22 cellular contexts compared by ENCODE assay signal in the genomic region with DNA sequence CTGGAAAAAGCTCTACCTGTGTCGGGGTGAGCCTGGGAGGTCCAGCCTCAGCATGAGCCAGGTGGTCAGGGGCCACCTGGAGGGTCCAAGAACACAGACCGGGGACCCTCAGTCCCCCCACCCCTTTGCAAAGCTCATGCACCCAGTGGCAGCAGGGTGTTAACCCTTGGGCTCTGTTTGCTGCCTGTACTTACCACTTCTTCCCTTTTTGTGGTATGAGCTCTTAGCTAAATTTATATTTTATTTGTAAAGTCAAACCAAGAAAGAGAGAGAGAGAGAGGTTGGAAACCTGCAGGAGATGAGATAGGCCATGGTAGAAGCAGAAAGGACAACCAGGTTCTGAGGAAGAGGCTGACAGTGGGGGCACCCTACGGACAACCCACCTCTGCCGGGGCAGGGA. TPM values are rescaled to one million over a fixed set of nuclear protein-coding genes. Genes with fewer than 3 reads are reported as not detected.
DNase-seq lines count a peak whose midpoint lies in the region; ATAC-seq and TF ChIP-seq lines count a peak whose summit lies in the region.
"Had no signal": no experiment of that assay in that cellular context is flagged by ENCODE, and none has a peak within 500 bp of the region (broad histone marks: within the 10 kb centered on the region; RNA-seq: fewer than 3 reads in every experiment).

No MANE protein-coding gene starts in this region.

- H4K20me1 ChIP-seq in Loucy (ENCODE audit: insufficient read depth, low read length, poor library complexity, severe bottlenecking), result no peaks in the 10 kb centered on the region

- CTCF ChIA-PET in activated B cell treated with CpG ODN at 0.5 μM for 24 hours (lab: Charles Lee), result interaction anchor here (1.1 to 2.4 kb wide), 7 partner anchors 10 to 69 kb away, joined by 3 to 14 read pairs (median 4); no protein-coding TSS in a partner anchor

- TF ChIP-seq CTCF in Loucy (conservative IDR thresholded peaks at IDR 0.05; ENCODE audit: low read length) (no peak), activated B cell treated with CpG ODN at 0.5 μM for 24 hours (IDR thresholded peaks at IDR 0.05) (no peak)

- H3K9ac ChIP-seq in Loucy (ENCODE audit: low read depth, low read length, poor library complexity, severe bottlenecking), result no peak overlapping the region

- H2AFZ ChIP-seq in Loucy (ENCODE audit: low read length), result no peak overlapping the region
- H2AFZ ChIP-seq: GM23338 had no signal

- POLR2A ChIA-PET in activated B cell treated with CpG ODN at 0.5 μM for 24 hours (lab: Charles Lee), result interaction anchor here (0.9 to 25.5 kb wide), 14 partner anchors 9 to 207 kb away, joined by 3 to 1422 read pairs (median 7); partner anchors contain the start of gene IL10RA
- POLR2A ChIA-PET in naive thymus-derived CD8-positive, alpha-beta T cell (lab: Charles Lee), result interaction anchor here (0.8 to 30.0 kb wide), 13 partner anchors 9 to 65 kb away, joined by 3 to 721 read pairs (median 10); partner anchors contain the start of gene IL10RA

- H3K4me3 ChIP-seq in Loucy (ENCODE audit: low read length, poor library complexity, severe bottlenecking), result no peak overlapping the region
- H3K4me3 ChIP-seq: adrenal gland, cardiac muscle cell, GM23338, K562, lung, tibial nerve had no signal

- peaks cover 61% of the 10 kb centered on the region for H3K9me3 Mint-ChIP-seq in T-helper 1 cell treated with Interleukin-12 subunit alpha and Interleukin-12 subunit beta and Interleukin-4 antibody, amounts not matched to agents 30 μg/mL and 1 μg/mL, for 36 hours
- peaks cover 17% of the 10 kb centered on the region for H3K9me3 Mint-ChIP-seq in activated B cell treated with CpG ODN at 0.5 μM for 24 hours
- H3K9me3 Mint-ChIP-seq in naive thymus-derived CD8-positive, alpha-beta T cell, result peaks cover 10 to 31% (median 24%) of the 10 kb centered on the region in 9 donors

- peak overlapping the region; percentile 38 for H3K4me3 Mint-ChIP-seq in T-helper 1 cell treated with Interleukin-12 subunit alpha and Interleukin-12 subunit beta and Interleukin-4 antibody, amounts not matched to agents 30 μg/mL and 1 μg/mL, for 36 hours
- H3K4me3 Mint-ChIP-seq in activated B cell treated with CpG ODN at 0.5 μM for 24 hours, result peak overlapping the region; percentile 65
- H3K4me3 Mint-ChIP-seq in naive thymus-derived CD8-positive, alpha-beta T cell, result peak overlapping the region; percentile 51 to 85 (median 80)
- H3K4me3 Mint-ChIP-seq: GM23338, nephron had no signal

- peaks cover 44% of the 10 kb centered on the region for H3K36me3 Mint-ChIP-seq in T-helper 1 cell treated with Interleukin-12 subunit alpha and Interleukin-12 subunit beta and Interleukin-4 antibody, amounts not matched to agents 30 μg/mL and 1 μg/mL, for 36 hours (ENCODE audit: low read depth)
- H3K36me3 Mint-ChIP-seq in activated B cell treated with CpG ODN at 0.5 μM for 24 hours (ENCODE audit: low read depth), result peaks cover 15% of the 10 kb centered on the region
- H3K36me3 Mint-ChIP-seq in naive thymus-derived CD8-positive, alpha-beta T cell, result peaks cover 0 to 21% (median 12%) of the 10 kb centered on the region in 3 donors

- DNase-seq in T-helper 1 cell (no peak), activated B cell treated with CpG ODN at 0.5 μM for 24 hours (no peak), T-helper 9 cell (no peak)
- DNase-seq in naive thymus-derived CD8-positive, alpha-beta T cell, result no peak
- DNase-seq: 8988T; activated CD4-positive, alpha-beta T cell treated with anti-CD3 and anti-CD28 coated beads for 1 hour; activated T-cell treated with anti-CD3 and anti-CD28 coated beads, Interleukin-2, amount 50 U/mL, for 1 hour; adrenal gland; DMS79; NCI-H1417; posterior cingulate gyrus had no signal

- peaks cover 37% of the 10 kb centered on the region for H3K4me1 Mint-ChIP-seq in T-helper 1 cell treated with Interleukin-12 subunit alpha and Interleukin-12 subunit beta and Interleukin-4 antibody, amounts not matched to agents 30 μg/mL and 1 μg/mL, for 36 hours (ENCODE audit: low read depth)
- H3K4me1 Mint-ChIP-seq in activated B cell treated with CpG ODN at 0.5 μM for 24 hours, result peaks cover 59% of the 10 kb centered on the region
- peaks cover 62 to 72% (median 71%) of the 10 kb centered on the region in 4 donors for H3K4me1 Mint-ChIP-seq in naive thymus-derived CD8-positive, alpha-beta T cell
- H3K4me1 Mint-ChIP-seq: GM23338, nephron had no signal

- no peaks in the 10 kb centered on the region for H3F3A ChIP-seq in Loucy (ENCODE audit: low read depth)

- no peaks in the 10 kb centered on the region for H3K79me2 ChIP-seq in Loucy (ENCODE audit: insufficient read depth, low read length)

- no peaks in the 10 kb centered on the region for H3K36me3 ChIP-seq in Loucy (ENCODE audit: insufficient read depth, low read length)
- H3K36me3 ChIP-seq: adrenal gland, cardiac muscle cell, tibial nerve had no signal

- peaks cover 16% of the 10 kb centered on the region for H3K4me1 ChIP-seq in Loucy (ENCODE audit: insufficient read depth, low read length, poor library complexity, severe bottlenecking)

- H3K27me3 Mint-ChIP-seq in T-helper 1 cell treated with Interleukin-12 subunit alpha and Interleukin-12 subunit beta and Interleukin-4 antibody, amounts not matched to agents 30 μg/mL and 1 μg/mL, for 36 hours (ENCODE audit: low read depth), result no peaks in the 10 kb centered on the region
- H3K27me3 Mint-ChIP-seq in activated B cell treated with CpG ODN at 0.5 μM for 24 hours, result no peaks in the 10 kb centered on the region
- H3K27me3 Mint-ChIP-seq in naive thymus-derived CD8-positive, alpha-beta T cell, result no peaks in the 10 kb centered on the region

- peak overlapping the region; percentile 45 for H3K4me2 ChIP-seq in Loucy (ENCODE audit: low read depth, low read length, poor library complexity, severe bottlenecking)
- H3K4me2 ChIP-seq: GM23338 had no signal

- H3K9me2 ChIP-seq in Loucy (replicated peaks; ENCODE audit: low read depth, low read length), result no peaks in the 10 kb centered on the region

- intact Hi-C loops in activated B cell treated with CpG ODN at 0.5 μM for 24 hours (cut with micrococcal nuclease), result no loop called here

- H3K27ac Mint-ChIP-seq in T-helper 1 cell treated with Interleukin-12 subunit alpha and Interleukin-12 subunit beta and Interleukin-4 antibody, amounts not matched to agents 30 μg/mL and 1 μg/mL, for 36 hours, result peak overlapping the region; percentile 67
- H3K27ac Mint-ChIP-seq in activated B cell treated with CpG ODN at 0.5 μM for 24 hours, result peak overlapping the region; percentile 98
- peak overlapping the region; percentile 83 to 95 (median 90) for H3K27ac Mint-ChIP-seq in naive thymus-derived CD8-positive, alpha-beta T cell
- H3K27ac Mint-ChIP-seq: GM23338, nephron had no signal

- H3K27me3 ChIP-seq in Loucy (ENCODE audit: insufficient read depth, low read length, poor library complexity, severe bottlenecking), result no peaks in the 10 kb centered on the region
- H3K27me3 ChIP-seq: adrenal gland, cardiac muscle cell, tibial nerve had no signal

- ATAC-seq in activated B cell treated with CpG ODN at 0.5 μM for 24 hours (ENCODE audit: low read depth), result no peak
- ATAC-seq in naive thymus-derived CD8-positive, alpha-beta T cell, result peak; percentile 8 to 12
- ATAC-seq in HG02852 (IDR thresholded peaks at IDR 0.05; ENCODE audit: unreplicated experiment), result no peak
- ATAC-seq in HG02884 (IDR thresholded peaks at IDR 0.05; ENCODE audit: unreplicated experiment), result no peak
- ATAC-seq: GM23338, K562 had no signal

- H3K9me3 ChIP-seq in Loucy (ENCODE audit: insufficient read depth, low read depth, low read length), result 0 out of 2 replicates have a peak, but pooled peaks cover 4% of the 10 kb centered on the region
- H3K9me3 ChIP-seq: adrenal gland had no signal

RNA-seq across cellular contexts. Expression of gene IL10RA, which starts 29.9 kb away (rescaled TPM):
- total RNA-seq in activated B cell treated with CpG ODN at 0.5 μM for 24 hours, result 303 and 350 TPM in 2 replicates
- total RNA-seq in naive thymus-derived CD8-positive, alpha-beta T cell, result 100 to 1,000 TPM; 205 to 217 TPM
- polyA plus RNA-seq in naive thymus-derived CD8-positive, alpha-beta T cell, result 100 to 1,000 TPM in 2 of 3 donors, 10 to 100 TPM in 1; 99.2 to 185 (median 147) TPM
- total RNA-seq: cardiac muscle cell had no signal
- polyA plus RNA-seq: BJ, cardiac muscle cell, GM23338 had no signal

Comparison
In these comparisons a context has a peak if more than half of its experiments do, and no peak if none do; other contexts are left out.
1. ATAC-seq: peak in naive thymus-derived CD8-positive, alpha-beta T cell (2 of 2); none in activated B cell treated with CpG ODN at 0.5 μM for 24 hours (single experiment), HG02852 (single experiment) and HG02884 (single experiment).
2. Peak in every context shown above with its lines, with median percentiles within 50 percentile points of each other: H3K27ac Mint-ChIP-seq and H3K4me3 Mint-ChIP-seq.